11 cellular contexts compared by ENCODE assay signal in the genomic region with DNA sequence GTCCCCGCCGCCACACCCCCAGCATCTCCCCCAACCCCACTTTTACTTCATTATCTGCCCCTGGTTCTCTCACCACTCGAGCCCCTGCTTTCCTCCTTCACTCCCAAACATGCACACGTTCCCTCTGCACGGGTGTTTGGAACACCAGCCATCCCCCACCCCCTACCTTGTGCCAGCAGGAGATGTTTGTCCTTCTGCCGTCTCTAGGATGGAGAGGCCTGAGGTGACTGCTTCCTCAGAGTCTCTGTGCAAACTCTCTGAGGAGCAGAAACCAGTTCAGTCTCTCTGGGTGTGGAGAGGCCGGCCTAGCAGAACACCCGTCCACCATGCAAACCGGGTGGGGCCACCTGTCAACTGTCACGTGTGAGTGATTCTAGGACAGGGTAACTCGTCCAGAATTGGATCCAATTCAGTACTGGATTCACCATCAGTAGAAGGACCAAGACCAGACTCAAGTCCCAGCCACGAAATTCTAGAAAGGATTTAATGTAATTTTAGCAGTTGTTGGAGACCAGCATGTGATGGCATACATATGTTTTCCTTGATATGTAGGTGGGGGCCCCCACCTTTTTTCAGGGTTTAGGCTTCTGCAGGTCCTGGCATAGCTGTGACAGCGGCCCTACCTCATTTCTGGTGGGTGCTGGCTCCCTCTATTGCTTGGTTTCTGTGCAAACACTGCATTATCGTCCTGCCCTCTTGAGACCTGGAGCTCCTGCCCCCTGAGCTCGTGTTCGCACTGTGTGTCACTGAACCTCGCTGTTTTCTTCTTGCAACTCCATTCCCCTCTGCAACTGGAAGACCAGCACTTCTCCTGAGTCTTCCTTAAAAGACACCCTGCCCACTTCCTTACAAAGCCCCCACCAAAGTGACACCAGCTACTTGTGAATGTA. TPM values are rescaled to one million over a fixed set of nuclear protein-coding genes. Genes with fewer than 3 reads are reported as not detected.
DNase-seq lines count a peak whose midpoint lies in the region; ATAC-seq and TF ChIP-seq lines count a peak whose summit lies in the region.
"Had no signal": no experiment of that assay in that cellular context is flagged by ENCODE, and none has a peak within 500 bp of the region (broad histone marks: within the 10 kb centered on the region; RNA-seq: fewer than 3 reads in every experiment).

Gene RAET1E, minus strand, starts transcription at position 259 of the 890 bp plus-strand sequence. CDS start 7,212 bp downstream, outside the sequence.

- WGBS in endodermal cell (ENCODE audit: insufficient coverage in 1 of 2, insufficient read length in 1 of 2), 2 experiments: 71 to 79% methylated on average over 9 to 17 of the region's 17 CpGs

- no peak for ATAC-seq in PC-3
- no peak for ATAC-seq in naive thymus-derived CD8-positive, alpha-beta T cell

- no peaks in the 10 kb centered on the region for H3K9me2 ChIP-seq in PC-3 (replicated peaks; ENCODE audit: low read length)

- H3K4me1 Mint-ChIP-seq in CD8-positive, alpha-beta memory T cell: peaks cover 10 to 23% (median 11%) of the 10 kb centered on the region in 3 donors
- H3K4me1 Mint-ChIP-seq in endodermal cell (peaks cover 8% of the 10 kb centered on the region), progenitor cell of endocrine pancreas (ENCODE audit: low read depth) (peaks cover 3% of the 10 kb centered on the region), Caco-2 (ENCODE audit: low read depth, unreplicated experiment) (no peaks in the 10 kb centered on the region)
- peaks cover 9 to 15% (median 11%) of the 10 kb centered on the region in 4 donors for H3K4me1 Mint-ChIP-seq in naive thymus-derived CD8-positive, alpha-beta T cell

- no peak within 1 kb of the TSS for H3K4me3 ChIP-seq in CD8-positive, alpha-beta memory T cell (ENCODE audit: low read length)
- H3K4me3 ChIP-seq in PC-3 (ENCODE audit: low read length) (peak within 1 kb of the TSS; percentile 57; the same call in 1 of the 2 replicates), endodermal cell (ENCODE audit: low read length) (no peak within 1 kb of the TSS), Caco-2 (ENCODE audit: low read depth, low read length) (no peak within 1 kb of the TSS)

- POLR2A ChIA-PET in CD8-positive, alpha-beta memory T cell (lab: Charles Lee): no interaction called here
- POLR2A ChIA-PET in PC-3 (lab: Charles Lee; ENCODE audit: unreplicated experiment): no interaction called here
- POLR2A ChIA-PET in Caco-2 (lab: Charles Lee): no interaction called here
- POLR2A ChIA-PET in naive thymus-derived CD8-positive, alpha-beta T cell (lab: Charles Lee): no interaction called here

- H3K9ac ChIP-seq in PC-3 (ENCODE audit: low read length): peak within 1 kb of the TSS; percentile 34; the same call in 1 of the 2 replicates
- no peak within 1 kb of the TSS for H3K9ac ChIP-seq in endodermal cell (ENCODE audit: extremely low read depth, low read length, poor library complexity, severe bottlenecking)

- 0 out of 2 replicates have a peak, but pooled peaks have one; percentile 13 for TF ChIP-seq CTCF in PC-3 (conservative IDR thresholded peaks at IDR 0.05; ENCODE audit: low read depth, low read length)
- peak; percentile 21 for TF ChIP-seq CTCF in endodermal cell (conservative IDR thresholded peaks at IDR 0.05)
- TF ChIP-seq CTCF in progenitor cell of endocrine pancreas (IDR thresholded peaks at IDR 0.05; ENCODE audit: unreplicated experiment): no peak
- TF ChIP-seq CTCF in Caco-2 (IDR thresholded peaks at IDR 0.05; ENCODE audit: insufficient read depth in 1 of 2, low read depth in 1 of 2, low read length in 1 of 2, severe bottlenecking in 1 of 2, unreplicated experiment in 1 of 2): peak in 1 of 2 experiments; percentile 3

- H3K4me2 ChIP-seq in PC-3 (ENCODE audit: low read length): peak within 1 kb of the TSS; percentile 79

- H3K9me3 Mint-ChIP-seq in CD8-positive, alpha-beta memory T cell: no peaks in the 10 kb centered on the region
- H3K9me3 Mint-ChIP-seq in endodermal cell: no peaks in the 10 kb centered on the region
- H3K9me3 Mint-ChIP-seq in progenitor cell of endocrine pancreas (ENCODE audit: low read depth): no peaks in the 10 kb centered on the region
- H3K9me3 Mint-ChIP-seq in Caco-2 (ENCODE audit: unreplicated experiment): no peaks in the 10 kb centered on the region
- no peaks in the 10 kb centered on the region for H3K9me3 Mint-ChIP-seq in naive thymus-derived CD8-positive, alpha-beta T cell
- H3K9me3 Mint-ChIP-seq: activated CD4-positive, alpha-beta T cell treated with anti-CD3 and anti-CD28 coated beads, Interleukin-2, amount 10 ng/mL, durations not matched to agents 24 days and 14 days had no signal

- no peaks in the 10 kb centered on the region for H3K9me3 ChIP-seq in CD8-positive, alpha-beta memory T cell (ENCODE audit: low read length)
- no peaks in the 10 kb centered on the region for H3K9me3 ChIP-seq in PC-3 (ENCODE audit: low read length)
- H3K9me3 ChIP-seq in endodermal cell (ENCODE audit: control insufficient read depth, low read length): no peaks in the 10 kb centered on the region
- no peaks in the 10 kb centered on the region for H3K9me3 ChIP-seq in Caco-2

- H3K27me3 ChIP-seq in CD8-positive, alpha-beta memory T cell (ENCODE audit: insufficient read depth, low read length, poor library complexity, severe bottlenecking): peaks cover 4% of the 10 kb centered on the region
- no peaks in the 10 kb centered on the region for H3K27me3 ChIP-seq in PC-3 (ENCODE audit: low read length)
- peaks cover 7% of the 10 kb centered on the region for H3K27me3 ChIP-seq in endodermal cell (ENCODE audit: control insufficient read depth, insufficient read depth, low read length, poor library complexity, severe bottlenecking)
- no peaks in the 10 kb centered on the region for H3K27me3 ChIP-seq in Caco-2 (replicated peaks; ENCODE audit: control insufficient read depth, insufficient read depth, low read length)

- H3K27ac Mint-ChIP-seq in CD8-positive, alpha-beta memory T cell: peak within 1 kb of the TSS in 3 of 8 donors; percentile 18 to 78 (median 77)
- H3K27ac Mint-ChIP-seq in endodermal cell (no peak within 1 kb of the TSS), progenitor cell of endocrine pancreas (peak within 1 kb of the TSS; percentile 84), Caco-2 (ENCODE audit: unreplicated experiment) (no peak within 1 kb of the TSS)
- H3K27ac Mint-ChIP-seq in naive thymus-derived CD8-positive, alpha-beta T cell: peak within 1 kb of the TSS in 2 of 10 donors; percentile 71 to 80
- H3K27ac Mint-ChIP-seq: activated CD4-positive, alpha-beta T cell treated with anti-CD3 and anti-CD28 coated beads, Interleukin-2, amount 10 ng/mL, durations not matched to agents 24 days and 14 days had no signal

- no peaks in the 10 kb centered on the region for H4K20me1 ChIP-seq in PC-3 (ENCODE audit: low read length)

- H3K4me1 ChIP-seq in CD8-positive, alpha-beta memory T cell (ENCODE audit: insufficient read depth, low read length): peaks cover 7% of the 10 kb centered on the region
- H3K4me1 ChIP-seq in PC-3 (ENCODE audit: insufficient read depth, low read length): peaks cover 36% of the 10 kb centered on the region
- H3K4me1 ChIP-seq in endodermal cell (ENCODE audit: control insufficient read depth, insufficient read depth, low read length): no peaks in the 10 kb centered on the region
- no peaks in the 10 kb centered on the region for H3K4me1 ChIP-seq in Caco-2

- peaks cover 12 to 21% of the 10 kb centered on the region in 2 donors for H3K27me3 Mint-ChIP-seq in CD8-positive, alpha-beta memory T cell
- H3K27me3 Mint-ChIP-seq in endodermal cell (ENCODE audit: insufficient read depth): peaks cover 36% of the 10 kb centered on the region
- peaks cover 54% of the 10 kb centered on the region for H3K27me3 Mint-ChIP-seq in progenitor cell of endocrine pancreas
- H3K27me3 Mint-ChIP-seq in Caco-2 (ENCODE audit: insufficient read depth, unreplicated experiment): peaks cover 14% of the 10 kb centered on the region
- peaks cover 0 to 20% (median 8%) of the 10 kb centered on the region in 5 donors for H3K27me3 Mint-ChIP-seq in naive thymus-derived CD8-positive, alpha-beta T cell

- peak within 1 kb of the TSS; percentile 71 for H2AFZ ChIP-seq in PC-3 (ENCODE audit: low read length)

- DNase-seq in CD8-positive, alpha-beta memory T cell: no peak
- DNase-seq in PC-3 (no peak), endodermal cell (peak; percentile 42), progenitor cell of endocrine pancreas (ENCODE audit: low spot score, unreplicated experiment) (no peak), Caco-2 (no peak), cortex of kidney (lab: John Stamatoyannopoulos, UW) (no peak), HT-29 (ENCODE audit: low spot score) (no peak)
- no peak for DNase-seq in naive thymus-derived CD8-positive, alpha-beta T cell
- DNase-seq: activated CD4-positive, alpha-beta T cell treated with anti-CD3 and anti-CD28 coated beads, Interleukin-2, amount 10 ng/mL, durations not matched to agents 24 days and 14 days; NCI-H1092; retina had no signal

- peak within 1 kb of the TSS in 6 of 7 donors; percentile 9 to 75 (median 46) for H3K4me3 Mint-ChIP-seq in CD8-positive, alpha-beta memory T cell
- H3K4me3 Mint-ChIP-seq in endodermal cell (no peak within 1 kb of the TSS), progenitor cell of endocrine pancreas (ENCODE audit: low read depth) (no peak within 1 kb of the TSS), Caco-2 (ENCODE audit: unreplicated experiment) (no peak within 1 kb of the TSS)
- no peak within 1 kb of the TSS for H3K4me3 Mint-ChIP-seq in naive thymus-derived CD8-positive, alpha-beta T cell
- H3K4me3 Mint-ChIP-seq: activated CD4-positive, alpha-beta T cell treated with anti-CD3 and anti-CD28 coated beads, Interleukin-2, amount 10 ng/mL, durations not matched to agents 24 days and 14 days had no signal

- H3K36me3 Mint-ChIP-seq in CD8-positive, alpha-beta memory T cell: no peaks in the 10 kb centered on the region
- H3K36me3 Mint-ChIP-seq in endodermal cell (ENCODE audit: low read depth) (no peaks in the 10 kb centered on the region), progenitor cell of endocrine pancreas (ENCODE audit: insufficient read depth) (no peaks in the 10 kb centered on the region), Caco-2 (ENCODE audit: insufficient read depth, unreplicated experiment) (no peaks in the 10 kb centered on the region)
- H3K36me3 Mint-ChIP-seq in naive thymus-derived CD8-positive, alpha-beta T cell: no peaks in the 10 kb centered on the region

- CTCF ChIA-PET in CD8-positive, alpha-beta memory T cell (lab: Charles Lee): no interaction called here
- CTCF ChIA-PET in PC-3 (lab: Charles Lee) (interaction anchor here (1.1 kb wide), 1 partner anchor 57 kb away, joined by 3 read pairs; no protein-coding TSS in a partner anchor), Caco-2 (lab: Charles Lee) (interaction anchor here (0.6 to 0.8 kb wide), 2 partner anchors 58 to 60 kb away, joined by 3 read pairs; no protein-coding TSS in a partner anchor)

- BruUV-seq in PC-3 (replicated peaks; lab: Mats Ljungman, UMichigan) (no TSS peak), Caco-2 (replicated peaks; lab: Mats Ljungman, UMichigan) (no TSS peak)

- H3F3A ChIP-seq in PC-3 (ENCODE audit: low read length, unreplicated experiment): no peaks in the 10 kb centered on the region

- H3K27ac ChIP-seq in CD8-positive, alpha-beta memory T cell (ENCODE audit: low read depth, low read length): no peak within 1 kb of the TSS
- peak within 1 kb of the TSS; percentile 86 for H3K27ac ChIP-seq in PC-3 (ENCODE audit: low read length)
- no peak within 1 kb of the TSS for H3K27ac ChIP-seq in endodermal cell (ENCODE audit: low read depth, low read length)

- no peaks in the 10 kb centered on the region for H3K36me3 ChIP-seq in CD8-positive, alpha-beta memory T cell (ENCODE audit: insufficient read depth, low read length)
- H3K36me3 ChIP-seq in PC-3 (ENCODE audit: low read depth, low read length) (no peaks in the 10 kb centered on the region), endodermal cell (ENCODE audit: control insufficient read depth, insufficient read depth, low read length) (no peaks in the 10 kb centered on the region), Caco-2 (ENCODE audit: control insufficient read depth, insufficient read depth, low read length) (no peaks in the 10 kb centered on the region)

- intact Hi-C loops in PC-3 (cut with micrococcal nuclease): no loop called here
- intact Hi-C loops in Caco-2 (cut with micrococcal nuclease; ENCODE audit: unreplicated experiment): loop anchor here (1.0 kb wide), 1 partner anchor 64 kb away; no protein-coding TSS in a partner anchor

- no peaks in the 10 kb centered on the region for H3K79me2 ChIP-seq in PC-3 (ENCODE audit: low read length)

RNA-seq across cellular contexts. Expression of gene RAET1E, which starts in this region (rescaled TPM):
- total RNA-seq in CD8-positive, alpha-beta memory T cell: not detected
- polyA plus RNA-seq in CD8-positive, alpha-beta memory T cell: not detected
- total RNA-seq in PC-3 (2014; rRNA removed) (0.40 and 1.7 TPM in 2 replicates), endodermal cell (not detected), progenitor cell of endocrine pancreas (not detected in 2 replicates), Caco-2 (2022) (not detected in 2 replicates)
- polyA plus RNA-seq in endodermal cell (2013, experiment 1 of 2): not detected
- not detected for polyA plus RNA-seq in endodermal cell (2013, experiment 2 of 2)
- total RNA-seq in naive thymus-derived CD8-positive, alpha-beta T cell: not detected
- not detected for polyA plus RNA-seq in naive thymus-derived CD8-positive, alpha-beta T cell
- 0.52 and 1.0 TPM in 2 replicates for total RNA-seq in HT-29 (2014; rRNA removed; shearing (Covaris generic))
- total RNA-seq: activated CD4-positive, alpha-beta T cell treated with anti-CD3 and anti-CD28 coated beads, Interleukin-2, amount 10 ng/mL, durations not matched to agents 24 days and 14 days had no signal

Comparison
In these comparisons a context has a peak if more than half of its experiments do, and no peak if none do; other contexts are left out.
1. Peak in DNase-seq in endodermal cell; RNA of the gene not detected or under 1 TPM.
2. H3K4me3 Mint-ChIP-seq: peak in CD8-positive, alpha-beta memory T cell (6 of 7); none in endodermal cell (single experiment), progenitor cell of endocrine pancreas (single experiment), Caco-2 (single experiment) and naive thymus-derived CD8-positive, alpha-beta T cell (0 of 10).